ENCODE assay signal across 25 cellular contexts in the genomic region with DNA sequence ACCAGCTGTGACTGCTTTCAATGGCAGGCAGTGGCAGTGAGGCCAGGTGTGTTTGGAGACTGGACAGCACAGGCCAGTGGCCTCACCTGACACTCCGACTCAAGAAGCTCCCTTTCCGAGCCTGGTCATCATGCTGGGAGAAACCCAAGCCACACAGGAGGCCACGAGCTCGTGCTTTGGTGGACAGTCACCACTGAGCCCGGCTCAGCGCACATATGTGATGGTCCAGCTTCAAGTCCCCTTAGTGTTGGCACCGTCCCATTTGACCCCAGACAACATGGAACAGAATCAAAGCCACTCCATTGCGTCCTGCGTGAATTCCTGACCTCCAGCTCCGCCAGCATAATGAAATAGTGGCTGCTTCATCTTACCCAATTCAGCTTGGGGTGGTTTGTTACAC.
"Had no signal": no experiment of that assay in that cellular context is flagged by ENCODE, and none has a peak within 500 bp of the region (broad histone marks: within the 10 kb centered on the region; RNA-seq: fewer than 3 reads in every experiment).

No MANE protein-coding gene starts in this region.

- H3K27ac ChIP-seq: SJCRH30, VCaP had no signal

- H3K36me3 ChIP-seq: MG63, SJCRH30 had no signal

- H3K9ac ChIP-seq: SK-N-SH had no signal

- H3K4me2 ChIP-seq: SK-N-SH had no signal

- H3K27me3 ChIP-seq: MG63 had no signal

- H3K4me1 ChIP-seq: SJCRH30 had no signal

- ATAC-seq: activated T-helper 17 cell treated with anti-CD3 and anti-CD28 coated beads, Interleukin-2, amount 50 U/mL, for 72 hours; Panc1 had no signal

- H3K9me3 ChIP-seq: MG63, SJCRH30, SK-N-SH had no signal

- DNase-seq: activated CD4-positive, alpha-beta memory T cell treated with anti-CD3 and anti-CD28 coated beads for 36 hours; activated CD4-positive, alpha-beta T cell treated with anti-CD3 and anti-CD28 coated beads, Interleukin-2, amount 10 ng/mL, durations not matched to agents 7 days and 5 days; activated CD4-positive, CD25-positive, alpha-beta regulatory T cell; activated gamma-delta T cell treated with Interleukin-2 at 50 U/mL for 16 hours; activated T-cell treated with anti-CD3 and anti-CD28 coated beads for 4 hours; activated T-cell treated with anti-CD3 and anti-CD28 coated beads, Interleukin-2, amount 50 U/mL, for 48 hours; amygdala; MG63; NCI-H1092 treated with DMSO at 0.1 percent for 48 hours; NCI-H1417 treated with DMSO at 0.1 percent for 48 hours; NCI-H1694; NCI-H2029; NCI-H2107; NCI-H2171 treated with DMSO at 0.1 percent for 48 hours; NCI-H226; NCI-H526 treated with DMSO at 0.1 percent for 48 hours; NCI-H82; Right ventricle myocardium superior; RPMI8226; SJCRH30; SK-N-SH; T-helper 1 cell had no signal

- H3K4me3 ChIP-seq: MG63, SJCRH30 had no signal
